Comparison of ENCODE assay signal across 1 cellular context in the genomic region with DNA sequence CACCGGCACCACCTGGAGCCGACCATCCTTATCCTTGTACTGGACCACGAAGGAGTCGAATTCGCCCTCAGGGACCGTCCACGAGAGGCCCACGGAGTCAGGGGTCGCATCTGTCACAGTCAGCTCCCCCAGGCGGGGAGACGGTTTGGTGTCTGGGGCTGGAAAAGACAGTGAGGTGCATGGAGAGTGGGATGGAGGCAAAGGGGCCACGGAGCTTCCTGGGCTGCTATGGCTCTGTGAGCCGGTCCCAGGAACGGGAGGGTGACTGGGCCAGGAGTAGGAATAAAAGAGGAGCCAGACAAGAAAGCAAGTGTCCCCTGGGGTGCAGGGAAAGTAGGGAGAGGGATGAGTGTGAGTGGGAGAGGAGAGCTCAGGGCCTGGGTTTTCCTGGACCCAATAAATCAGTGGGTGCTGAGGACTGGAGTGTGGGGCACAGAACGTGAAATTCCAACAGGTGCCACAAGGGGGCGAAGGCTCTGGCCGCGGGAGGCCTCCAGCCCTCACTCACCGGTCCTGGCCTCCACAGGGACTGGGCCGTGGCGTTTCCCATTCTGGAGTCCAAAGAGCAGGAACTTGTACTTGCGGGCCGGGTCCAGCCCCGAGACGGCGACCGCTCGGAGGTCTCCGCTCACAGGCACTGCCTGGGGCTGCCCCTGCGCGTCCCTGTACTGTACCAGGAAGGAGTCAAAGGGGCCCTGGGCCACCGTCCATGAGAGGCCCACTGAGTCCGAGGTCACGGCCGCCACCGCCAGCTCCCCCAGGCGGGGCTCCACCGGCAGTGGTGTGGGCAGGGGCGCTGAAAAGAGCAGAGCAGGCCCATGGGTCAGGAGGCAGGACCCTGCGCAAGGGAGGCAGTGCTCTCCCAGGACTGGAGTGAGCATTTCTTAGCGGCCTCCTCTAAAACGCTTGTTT.
TF ChIP-seq lines count a peak whose summit lies in the region.

No MANE protein-coding gene starts in this region.

TF ChIP-seq in HepG2, 621 proteins besides CTCF, POLR2A, EP300 and RAD21 (continued from another document and continues in another):
- TF ChIP-seq, protein P1, sequence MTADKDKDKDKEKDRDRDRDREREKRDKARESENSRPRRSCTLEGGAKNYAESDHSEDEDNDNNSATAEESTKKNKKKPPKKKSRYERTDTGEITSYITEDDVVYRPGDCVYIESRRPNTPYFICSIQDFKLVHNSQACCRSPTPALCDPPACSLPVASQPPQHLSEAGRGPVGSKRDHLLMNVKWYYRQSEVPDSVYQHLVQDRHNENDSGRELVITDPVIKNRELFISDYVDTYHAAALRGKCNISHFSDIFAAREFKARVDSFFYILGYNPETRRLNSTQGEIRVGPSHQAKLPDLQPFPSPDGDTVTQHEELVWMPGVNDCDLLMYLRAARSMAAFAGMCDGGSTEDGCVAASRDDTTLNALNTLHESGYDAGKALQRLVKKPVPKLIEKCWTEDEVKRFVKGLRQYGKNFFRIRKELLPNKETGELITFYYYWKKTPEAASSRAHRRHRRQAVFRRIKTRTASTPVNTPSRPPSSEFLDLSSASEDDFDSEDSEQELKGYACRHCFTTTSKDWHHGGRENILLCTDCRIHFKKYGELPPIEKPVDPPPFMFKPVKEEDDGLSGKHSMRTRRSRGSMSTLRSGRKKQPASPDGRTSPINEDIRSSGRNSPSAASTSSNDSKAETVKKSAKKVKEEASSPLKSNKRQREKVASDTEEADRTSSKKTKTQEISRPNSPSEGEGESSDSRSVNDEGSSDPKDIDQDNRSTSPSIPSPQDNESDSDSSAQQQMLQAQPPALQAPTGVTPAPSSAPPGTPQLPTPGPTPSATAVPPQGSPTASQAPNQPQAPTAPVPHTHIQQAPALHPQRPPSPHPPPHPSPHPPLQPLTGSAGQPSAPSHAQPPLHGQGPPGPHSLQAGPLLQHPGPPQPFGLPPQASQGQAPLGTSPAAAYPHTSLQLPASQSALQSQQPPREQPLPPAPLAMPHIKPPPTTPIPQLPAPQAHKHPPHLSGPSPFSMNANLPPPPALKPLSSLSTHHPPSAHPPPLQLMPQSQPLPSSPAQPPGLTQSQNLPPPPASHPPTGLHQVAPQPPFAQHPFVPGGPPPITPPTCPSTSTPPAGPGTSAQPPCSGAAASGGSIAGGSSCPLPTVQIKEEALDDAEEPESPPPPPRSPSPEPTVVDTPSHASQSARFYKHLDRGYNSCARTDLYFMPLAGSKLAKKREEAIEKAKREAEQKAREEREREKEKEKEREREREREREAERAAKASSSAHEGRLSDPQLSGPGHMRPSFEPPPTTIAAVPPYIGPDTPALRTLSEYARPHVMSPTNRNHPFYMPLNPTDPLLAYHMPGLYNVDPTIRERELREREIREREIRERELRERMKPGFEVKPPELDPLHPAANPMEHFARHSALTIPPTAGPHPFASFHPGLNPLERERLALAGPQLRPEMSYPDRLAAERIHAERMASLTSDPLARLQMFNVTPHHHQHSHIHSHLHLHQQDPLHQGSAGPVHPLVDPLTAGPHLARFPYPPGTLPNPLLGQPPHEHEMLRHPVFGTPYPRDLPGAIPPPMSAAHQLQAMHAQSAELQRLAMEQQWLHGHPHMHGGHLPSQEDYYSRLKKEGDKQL (CRISPR knock-in tag; IDR thresholded peaks at IDR 0.05; ENCODE audit: low read depth), result no peak
- TF ChIP-seq TCF7 (IDR thresholded peaks at IDR 0.05; ENCODE audit: low read depth), result no peak
- TF ChIP-seq CBX5 (CRISPR knock-in tag; IDR thresholded peaks at IDR 0.05; ENCODE audit: borderline replicate concordance), result peak; percentile 72; the same call in 1 of the 2 replicates
- TF ChIP-seq ZNF749 (CRISPR knock-in tag; IDR thresholded peaks at IDR 0.05; ENCODE audit: borderline replicate concordance), result no peak
- peak; percentile 89; the same call in 1 of the 2 replicates for TF ChIP-seq ZNF616 (CRISPR knock-in tag; IDR thresholded peaks at IDR 0.05; ENCODE audit: low read depth)
- TF ChIP-seq, protein P2, sequence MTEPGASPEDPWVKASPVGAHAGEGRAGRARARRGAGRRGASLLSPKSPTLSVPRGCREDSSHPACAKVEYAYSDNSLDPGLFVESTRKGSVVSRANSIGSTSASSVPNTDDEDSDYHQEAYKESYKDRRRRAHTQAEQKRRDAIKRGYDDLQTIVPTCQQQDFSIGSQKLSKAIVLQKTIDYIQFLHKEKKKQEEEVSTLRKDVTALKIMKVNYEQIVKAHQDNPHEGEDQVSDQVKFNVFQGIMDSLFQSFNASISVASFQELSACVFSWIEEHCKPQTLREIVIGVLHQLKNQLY (CRISPR knock-in tag; IDR thresholded peaks at IDR 0.05), result no peak
- TF ChIP-seq HOXA3 (CRISPR knock-in tag; IDR thresholded peaks at IDR 0.05), result peak; percentile 90
- TF ChIP-seq MIXL1 (CRISPR knock-in tag; IDR thresholded peaks at IDR 0.05), result no peak; the same call in 1 of the 2 replicates
- peak; percentile 75; the same call in 1 of the 2 replicates for TF ChIP-seq ZNF782 (CRISPR knock-in tag; IDR thresholded peaks at IDR 0.05; ENCODE audit: borderline replicate concordance)
- TF ChIP-seq ATF7 (IDR thresholded peaks at IDR 0.05), result no peak
- no peak for TF ChIP-seq ATF7 (CRISPR knock-in tag; IDR thresholded peaks at IDR 0.05)
- TF ChIP-seq IKZF4 (CRISPR knock-in tag; IDR thresholded peaks at IDR 0.05; ENCODE audit: borderline replicate concordance, low read depth, not compliant biosample characterization), result no peak
- peak; percentile 56 for TF ChIP-seq SKI (IDR thresholded peaks at IDR 0.05; ENCODE audit: partially characterized antibody)
- TF ChIP-seq BRCA1 (CRISPR knock-in tag; IDR thresholded peaks at IDR 0.05), result no peak
- peak; percentile 59; the same call in 1 of the 2 replicates for TF ChIP-seq POLR2AphosphoS5 (IDR thresholded peaks at IDR 0.05; ENCODE audit: low read depth, low read length)
- no peak for TF ChIP-seq SNRNP70 (IDR thresholded peaks at IDR 0.05; ENCODE audit: low read depth, low read length)
- TF ChIP-seq ZSCAN30 (CRISPR knock-in tag; IDR thresholded peaks at IDR 0.05), result no peak
- TF ChIP-seq ZNF282 (IDR thresholded peaks at IDR 0.05; ENCODE audit: partially characterized antibody), result no peak
- TF ChIP-seq, protein P3, sequence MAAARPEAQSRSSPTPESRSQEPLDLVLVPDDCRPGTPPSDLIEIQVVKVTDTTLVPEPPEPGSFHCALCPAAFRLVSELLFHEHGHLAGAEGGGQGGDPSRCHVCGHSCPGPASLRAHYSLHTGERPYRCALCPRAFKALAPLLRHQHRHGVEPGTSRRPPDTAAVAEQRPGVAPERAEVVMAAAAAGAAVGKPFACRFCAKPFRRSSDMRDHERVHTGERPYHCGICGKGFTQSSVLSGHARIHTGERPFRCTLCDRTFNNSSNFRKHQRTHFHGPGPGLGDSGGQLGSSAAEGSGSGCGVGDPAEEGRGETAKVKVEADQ (CRISPR knock-in tag; IDR thresholded peaks at IDR 0.05; ENCODE audit: borderline replicate concordance), result peak; percentile 95
- TF ChIP-seq ZNF24 (IDR thresholded peaks at IDR 0.05), result no peak
- peak; percentile 68; the same call in 1 of the 2 replicates for TF ChIP-seq ZNF552 (CRISPR knock-in tag; IDR thresholded peaks at IDR 0.05; ENCODE audit: borderline replicate concordance)
- TF ChIP-seq THYN1 (CRISPR knock-in tag; IDR thresholded peaks at IDR 0.05; ENCODE audit: borderline replicate concordance, low read depth), result no peak
- peak; percentile 74 for TF ChIP-seq MED1 (CRISPR knock-in tag; IDR thresholded peaks at IDR 0.05)
- TF ChIP-seq, protein P4, sequence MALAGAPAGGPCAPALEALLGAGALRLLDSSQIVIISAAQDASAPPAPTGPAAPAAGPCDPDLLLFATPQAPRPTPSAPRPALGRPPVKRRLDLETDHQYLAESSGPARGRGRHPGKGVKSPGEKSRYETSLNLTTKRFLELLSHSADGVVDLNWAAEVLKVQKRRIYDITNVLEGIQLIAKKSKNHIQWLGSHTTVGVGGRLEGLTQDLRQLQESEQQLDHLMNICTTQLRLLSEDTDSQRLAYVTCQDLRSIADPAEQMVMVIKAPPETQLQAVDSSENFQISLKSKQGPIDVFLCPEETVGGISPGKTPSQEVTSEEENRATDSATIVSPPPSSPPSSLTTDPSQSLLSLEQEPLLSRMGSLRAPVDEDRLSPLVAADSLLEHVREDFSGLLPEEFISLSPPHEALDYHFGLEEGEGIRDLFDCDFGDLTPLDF (CRISPR knock-in tag; IDR thresholded peaks at IDR 0.05), result no peak
- TF ChIP-seq, protein P5, sequence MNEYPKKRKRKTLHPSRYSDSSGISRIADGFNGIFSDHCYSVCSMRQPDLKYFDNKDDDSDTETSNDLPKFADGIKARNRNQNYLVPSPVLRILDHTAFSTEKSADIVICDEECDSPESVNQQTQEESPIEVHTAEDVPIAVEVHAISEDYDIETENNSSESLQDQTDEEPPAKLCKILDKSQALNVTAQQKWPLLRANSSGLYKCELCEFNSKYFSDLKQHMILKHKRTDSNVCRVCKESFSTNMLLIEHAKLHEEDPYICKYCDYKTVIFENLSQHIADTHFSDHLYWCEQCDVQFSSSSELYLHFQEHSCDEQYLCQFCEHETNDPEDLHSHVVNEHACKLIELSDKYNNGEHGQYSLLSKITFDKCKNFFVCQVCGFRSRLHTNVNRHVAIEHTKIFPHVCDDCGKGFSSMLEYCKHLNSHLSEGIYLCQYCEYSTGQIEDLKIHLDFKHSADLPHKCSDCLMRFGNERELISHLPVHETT (CRISPR knock-in tag; conservative IDR thresholded peaks at IDR 0.05), result no peak
- peak; percentile 91; the same call in 1 of the 2 replicates for TF ChIP-seq MTA1 (CRISPR knock-in tag; IDR thresholded peaks at IDR 0.05; ENCODE audit: borderline replicate concordance)
- peak; percentile 64; the same call in 1 of the 2 replicates for TF ChIP-seq KMT2A (CRISPR knock-in tag; IDR thresholded peaks at IDR 0.05)
- TF ChIP-seq, protein P6, sequence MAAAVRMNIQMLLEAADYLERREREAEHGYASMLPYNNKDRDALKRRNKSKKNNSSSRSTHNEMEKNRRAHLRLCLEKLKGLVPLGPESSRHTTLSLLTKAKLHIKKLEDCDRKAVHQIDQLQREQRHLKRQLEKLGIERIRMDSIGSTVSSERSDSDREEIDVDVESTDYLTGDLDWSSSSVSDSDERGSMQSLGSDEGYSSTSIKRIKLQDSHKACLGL (CRISPR knock-in tag; IDR thresholded peaks at IDR 0.05), result no peak
- TF ChIP-seq ZNF205 (CRISPR knock-in tag; IDR thresholded peaks at IDR 0.05), result no peak
- TF ChIP-seq, protein P7, sequence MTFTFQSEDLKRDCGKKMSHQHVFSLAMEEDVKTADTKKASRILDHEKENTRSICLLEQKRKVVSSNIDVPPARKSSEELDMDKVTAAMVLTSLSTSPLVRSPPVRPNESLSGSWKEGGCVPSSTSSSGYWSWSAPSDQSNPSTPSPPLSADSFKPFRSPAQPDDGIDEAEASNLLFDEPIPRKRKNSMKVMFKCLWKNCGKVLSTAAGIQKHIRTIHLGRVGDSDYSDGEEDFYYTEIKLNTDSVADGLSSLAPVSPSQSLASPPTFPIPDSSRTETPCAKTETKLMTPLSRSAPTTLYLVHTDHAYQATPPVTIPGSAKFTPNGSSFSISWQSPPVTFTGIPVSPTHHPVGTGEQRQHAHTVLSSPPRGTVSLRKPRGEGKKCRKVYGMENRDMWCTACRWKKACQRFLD (CRISPR knock-in tag; IDR thresholded peaks at IDR 0.05; ENCODE audit: borderline replicate concordance), result 0 out of 2 replicates have a peak, but pooled peaks have one; percentile 80
- TF ChIP-seq SIN3A (IDR thresholded peaks at IDR 0.05; ENCODE audit: borderline replicate concordance, low read depth, low read length), result no peak
- TF ChIP-seq ZNF34 (CRISPR knock-in tag; IDR thresholded peaks at IDR 0.05; ENCODE audit: borderline replicate concordance), result 0 out of 2 replicates have a peak, but pooled peaks have one; percentile 26
- TF ChIP-seq ZNF230 (CRISPR knock-in tag; IDR thresholded peaks at IDR 0.05), result 0 out of 2 replicates have a peak, but pooled peaks have one; percentile 27
- no peak; the same call in 1 of the 2 replicates for TF ChIP-seq ZNF44 (CRISPR knock-in tag; IDR thresholded peaks at IDR 0.05)
- TF ChIP-seq, protein P8, sequence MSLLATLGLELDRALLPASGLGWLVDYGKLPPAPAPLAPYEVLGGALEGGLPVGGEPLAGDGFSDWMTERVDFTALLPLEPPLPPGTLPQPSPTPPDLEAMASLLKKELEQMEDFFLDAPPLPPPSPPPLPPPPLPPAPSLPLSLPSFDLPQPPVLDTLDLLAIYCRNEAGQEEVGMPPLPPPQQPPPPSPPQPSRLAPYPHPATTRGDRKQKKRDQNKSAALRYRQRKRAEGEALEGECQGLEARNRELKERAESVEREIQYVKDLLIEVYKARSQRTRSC (CRISPR knock-in tag; IDR thresholded peaks at IDR 0.05; ENCODE audit: low read depth), result no peak
- no peak for TF ChIP-seq ZNF101 (CRISPR knock-in tag; IDR thresholded peaks at IDR 0.05; ENCODE audit: borderline replicate concordance, low read depth)
- TF ChIP-seq HMGA1 (CRISPR knock-in tag; conservative IDR thresholded peaks at IDR 0.05), result no peak
- 0 out of 2 replicates have a peak, but pooled peaks have one; percentile 53 for TF ChIP-seq ZNF160 (CRISPR knock-in tag; IDR thresholded peaks at IDR 0.05)
- TF ChIP-seq, protein P9, sequence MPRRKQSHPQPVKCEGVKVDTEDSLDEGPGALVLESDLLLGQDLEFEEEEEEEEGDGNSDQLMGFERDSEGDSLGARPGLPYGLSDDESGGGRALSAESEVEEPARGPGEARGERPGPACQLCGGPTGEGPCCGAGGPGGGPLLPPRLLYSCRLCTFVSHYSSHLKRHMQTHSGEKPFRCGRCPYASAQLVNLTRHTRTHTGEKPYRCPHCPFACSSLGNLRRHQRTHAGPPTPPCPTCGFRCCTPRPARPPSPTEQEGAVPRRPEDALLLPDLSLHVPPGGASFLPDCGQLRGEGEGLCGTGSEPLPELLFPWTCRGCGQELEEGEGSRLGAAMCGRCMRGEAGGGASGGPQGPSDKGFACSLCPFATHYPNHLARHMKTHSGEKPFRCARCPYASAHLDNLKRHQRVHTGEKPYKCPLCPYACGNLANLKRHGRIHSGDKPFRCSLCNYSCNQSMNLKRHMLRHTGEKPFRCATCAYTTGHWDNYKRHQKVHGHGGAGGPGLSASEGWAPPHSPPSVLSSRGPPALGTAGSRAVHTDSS (CRISPR knock-in tag; conservative IDR thresholded peaks at IDR 0.05), result no peak
- TF ChIP-seq, protein P10, sequence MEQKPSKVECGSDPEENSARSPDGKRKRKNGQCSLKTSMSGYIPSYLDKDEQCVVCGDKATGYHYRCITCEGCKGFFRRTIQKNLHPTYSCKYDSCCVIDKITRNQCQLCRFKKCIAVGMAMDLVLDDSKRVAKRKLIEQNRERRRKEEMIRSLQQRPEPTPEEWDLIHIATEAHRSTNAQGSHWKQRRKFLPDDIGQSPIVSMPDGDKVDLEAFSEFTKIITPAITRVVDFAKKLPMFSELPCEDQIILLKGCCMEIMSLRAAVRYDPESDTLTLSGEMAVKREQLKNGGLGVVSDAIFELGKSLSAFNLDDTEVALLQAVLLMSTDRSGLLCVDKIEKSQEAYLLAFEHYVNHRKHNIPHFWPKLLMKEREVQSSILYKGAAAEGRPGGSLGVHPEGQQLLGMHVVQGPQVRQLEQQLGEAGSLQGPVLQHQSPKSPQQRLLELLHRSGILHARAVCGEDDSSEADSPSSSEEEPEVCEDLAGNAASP (CRISPR knock-in tag; IDR thresholded peaks at IDR 0.05; ENCODE audit: borderline replicate concordance), result peak; percentile 83
- no peak for TF ChIP-seq ZNF207 (IDR thresholded peaks at IDR 0.05; ENCODE audit: borderline replicate concordance)
- peak; percentile 91 for TF ChIP-seq ETV6 (CRISPR knock-in tag; conservative IDR thresholded peaks at IDR 0.05)
- TF ChIP-seq KDM5A (IDR thresholded peaks at IDR 0.05; ENCODE audit: borderline replicate concordance, low read length), result no peak
